ENCODE assay signal across 8 cellular contexts in genomic region chr12:112409064-112409905, GRCh38. TPM values are rescaled to one million over a fixed set of nuclear protein-coding genes. Genes with fewer than 3 reads are reported as not detected.
DNase-seq lines count a peak whose midpoint lies in the region; ATAC-seq, FAIRE-seq and TF ChIP-seq lines count a peak whose summit lies in the region.

TSS of gene RPL6 (minus strand) at chr12:112409605. CDS start at chr12:112408656, 949 bp downstream.

- H3K36me3 ChIP-seq in ascending aorta: peaks cover 30 to 36% of the 10 kb centered on the region in 2 donors
- peaks cover 0 to 38% of the 10 kb centered on the region in 2 donors for H3K36me3 ChIP-seq in vagina

- H3K27me3 ChIP-seq in ascending aorta (no peaks in the 10 kb centered on the region), right cardiac atrium (ENCODE audit: control insufficient read depth, insufficient read depth) (no peaks in the 10 kb centered on the region), vagina (no peaks in the 10 kb centered on the region)

- DNase-seq in GM12891 (ENCODE audit: insufficient read length, low spot score) (peak; percentile 66), NCI-H1694 treated with DMSO at 0.1 percent for 48 hours (lab: John Stamatoyannopoulos, UW) (peak; percentile 85), ascending aorta (ENCODE audit: low spot score in 2 of 2) (peak; percentile 30 to 92), right cardiac atrium (peak; percentile 69 to 84 (median 83)), pulmonary artery endothelial cell (ENCODE audit: low read depth, low spot score) (peak; percentile 80), vagina (ENCODE audit: extremely low spot score in 2 of 2) (peak in 1 of 2 donors; percentile 92)

- no peaks in the 10 kb centered on the region for H3K9me3 ChIP-seq in ascending aorta
- no peaks in the 10 kb centered on the region for H3K9me3 ChIP-seq in right cardiac atrium (ENCODE audit: control insufficient read depth, low read length)
- H3K9me3 ChIP-seq in vagina: no peaks in the 10 kb centered on the region

- no peak for TF ChIP-seq CTCF in ascending aorta (IDR thresholded peaks at IDR 0.05)
- TF ChIP-seq CTCF in vagina (IDR thresholded peaks at IDR 0.05): peak in 1 of 3 experiments; percentile 16

- ATAC-seq in HG02852 (IDR thresholded peaks at IDR 0.05; ENCODE audit: unreplicated experiment): peak; percentile 82
- ATAC-seq in right cardiac atrium: peak; percentile 94 to 96

- intact Hi-C loops in T-helper 2 cell treated with Interferon-gamma antibody and Interleukin-4, amounts not matched to agents 100 ng/mL and 5 ng/mL, for 36 hours (cut with micrococcal nuclease): loop anchor here (1.0 to 10.0 kb wide), 6 partner anchors 9 to 804 kb away; partner anchors contain the start of genes ERP29, HECTD4, PTPN11 and TMEM116
- intact Hi-C loops in ascending aorta (cut with DNase I) (loop anchor here (1.0 to 2.0 kb wide), 2 partner anchors 9 to 26 kb away; partner anchors contain the start of genes HECTD4 and PTPN11), right cardiac atrium (cut with DNase I) (no loop called here), vagina (cut with DNase I) (no loop called here)

- peak within 1 kb of the TSS; percentile 67 to 76 for H3K4me3 ChIP-seq in ascending aorta
- peak within 1 kb of the TSS; percentile 93 for H3K4me3 ChIP-seq in right cardiac atrium (ENCODE audit: low read length)
- H3K4me3 ChIP-seq in vagina: peak within 1 kb of the TSS; percentile 79 to 89

- peak; percentile 45 for FAIRE-seq in GM12891 (lab: Jason Lieb, UNC)

- H3K4me1 ChIP-seq in ascending aorta: peaks cover 0 to 14% of the 10 kb centered on the region in 2 donors
- H3K4me1 ChIP-seq in right cardiac atrium (ENCODE audit: control insufficient read depth, insufficient read depth, low read length): no peaks in the 10 kb centered on the region
- H3K4me1 ChIP-seq in vagina: peaks cover 26% of the 10 kb centered on the region

- H3K27ac ChIP-seq in ascending aorta: peak within 1 kb of the TSS; percentile 79 to 90
- H3K27ac ChIP-seq in right cardiac atrium (ENCODE audit: low read length): peak within 1 kb of the TSS; percentile 72
- peak within 1 kb of the TSS; percentile 85 for H3K27ac ChIP-seq in vagina

- WGBS in right cardiac atrium: 10% methylated on average over 46 of the region's 46 CpGs

- peak; percentile 99 for TF ChIP-seq POLR2A in GM12891 (IDR thresholded peaks at IDR 0.05; ENCODE audit: low read depth, low read length)
- peak in 1 of 2 donors; percentile 74 for TF ChIP-seq POLR2A in vagina (IDR thresholded peaks at IDR 0.05)

TF ChIP-seq in GM12891, 5 proteins besides CTCF, POLR2A, EP300 and RAD21:
- TF ChIP-seq POU2F2 (IDR thresholded peaks at IDR 0.05; ENCODE audit: low read depth, low read length) (peak; percentile 89; the same call in 1 of the 2 replicates), TAF1 (IDR thresholded peaks at IDR 0.05; ENCODE audit: low read depth, low read length) (peak; percentile 100), PAX5 (IDR thresholded peaks at IDR 0.05; ENCODE audit: insufficient read depth, low read length, severe bottlenecking) (no peak), SPI1 (IDR thresholded peaks at IDR 0.05; ENCODE audit: low read depth, low read length) (peak; percentile 68), POLR2AphosphoS5 (IDR thresholded peaks at IDR 0.05; ENCODE audit: low read depth, low read length) (peak; percentile 99)
TF ChIP-seq in GM12891: peak in this region for 4.

RNA-seq across cellular contexts. Expression of gene RPL6, which starts in this region (rescaled TPM):
- 3,554 TPM for polyA plus RNA-seq in GM12891 (2012; ENCODE audit: low read depth, missing spikeins)
- total RNA-seq in T-helper 2 cell treated with Interferon-gamma antibody and Interleukin-4, amounts not matched to agents 100 ng/mL and 5 ng/mL, for 36 hours: 1,174 and 1,185 TPM in 2 replicates
- total RNA-seq in ascending aorta (951 TPM), right cardiac atrium (100 to 1,000 TPM; 628 to 794 (median 683) TPM), pulmonary artery endothelial cell (765 and 782 TPM in 2 replicates), vagina (1,081 TPM)
- 1,137 TPM for polyA plus RNA-seq in right cardiac atrium

Comparison
In these comparisons a context has a peak if more than half of its experiments do, and no peak if none do; other contexts are left out.
1. intact Hi-C loops: an anchor here in T-helper 2 cell treated with Interferon-gamma antibody and Interleukin-4, amounts not matched to agents 100 ng/mL and 5 ng/mL, for 36 hours (1.0 to 10.0 kb wide) and ascending aorta (1.0 to 2.0 kb wide); none called in right cardiac atrium and vagina.